Comparison of ENCODE assay signal across 29 cellular contexts in the genomic region with DNA sequence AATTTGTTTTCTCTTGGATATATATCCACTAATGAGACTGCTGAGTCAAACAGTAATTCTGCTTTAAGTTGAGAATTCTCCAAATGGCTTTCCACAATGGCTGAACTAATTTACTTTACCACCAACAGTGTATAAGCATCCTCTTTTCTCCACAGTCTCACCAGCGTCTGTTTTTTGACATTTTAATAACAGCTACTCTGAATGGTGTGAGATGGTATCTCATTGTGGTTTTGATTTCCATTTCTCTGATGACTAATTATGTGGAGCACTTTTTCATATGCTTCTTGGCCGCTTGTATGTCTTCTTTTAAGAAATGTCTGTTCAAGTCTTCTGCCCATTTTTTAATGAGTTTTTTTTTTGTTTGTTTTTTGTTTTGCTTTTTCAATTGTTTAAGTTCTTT.
DNase-seq lines count a peak whose midpoint lies in the region; FAIRE-seq and TF ChIP-seq lines count a peak whose summit lies in the region.
"Had no signal": no experiment of that assay in that cellular context is flagged by ENCODE, and none has a peak within 500 bp of the region (broad histone marks: within the 10 kb centered on the region; RNA-seq: fewer than 3 reads in every experiment).

No MANE protein-coding gene starts in this region.

- H3K36me3 ChIP-seq in Loucy (ENCODE audit: insufficient read depth, low read length), result no peaks in the 10 kb centered on the region
- no peaks in the 10 kb centered on the region for H3K36me3 ChIP-seq in astrocyte (ENCODE audit: insufficient read depth, low read length)
- H3K36me3 ChIP-seq: neutrophil had no signal

- no peak overlapping the region for H3K4me3 Mint-ChIP-seq in astrocyte (ENCODE audit: unreplicated experiment)
- H3K4me3 Mint-ChIP-seq: activated T-cell treated with anti-CD3 and anti-CD28 coated beads, Interleukin-2, amount 50 U/mL, for 24 hours; endodermal cell; memory B cell had no signal

- H3K9ac ChIP-seq in Loucy (ENCODE audit: low read depth, low read length, poor library complexity, severe bottlenecking), result no peak overlapping the region
- no peak overlapping the region for H3K9ac ChIP-seq in astrocyte (ENCODE audit: low read length)
- H3K9ac ChIP-seq: SK-N-SH had no signal

- H3K27ac Mint-ChIP-seq in astrocyte (ENCODE audit: unreplicated experiment), result no peak overlapping the region
- H3K27ac Mint-ChIP-seq: activated T-cell treated with anti-CD3 and anti-CD28 coated beads, Interleukin-2, amount 50 U/mL, for 24 hours; CD4-positive, CD25-positive, alpha-beta regulatory T cell; endodermal cell; memory B cell; progenitor cell of endocrine pancreas had no signal

- H2AFZ ChIP-seq in Loucy (ENCODE audit: low read length) (0 out of 2 replicates have a peak overlapping the region, but pooled peaks have one; percentile 4), astrocyte (ENCODE audit: low read depth, low read length) (no peak overlapping the region)
- H2AFZ ChIP-seq: hepatocyte had no signal

- H3K4me3 ChIP-seq in Loucy (ENCODE audit: low read length, poor library complexity, severe bottlenecking) (peak overlapping the region; percentile 11), astrocyte (ENCODE audit: insufficient read depth, low read depth, low read length) (no peak overlapping the region), dorsolateral prefrontal cortex (no peak overlapping the region)
- H3K4me3 ChIP-seq: coronary artery, hepatocyte, testis had no signal

- peaks cover 26% of the 10 kb centered on the region for H3K4me1 ChIP-seq in Loucy (ENCODE audit: insufficient read depth, low read length, poor library complexity, severe bottlenecking)
- H3K4me1 ChIP-seq in astrocyte (ENCODE audit: insufficient read depth, low read length), result no peaks in the 10 kb centered on the region
- H3K4me1 ChIP-seq: testis had no signal

- POLR2A ChIA-PET in HEK293T (lab: Yijun Ruan, JAX), result no interaction called here

- no peaks in the 10 kb centered on the region for H3K36me3 Mint-ChIP-seq in astrocyte (ENCODE audit: low read depth, unreplicated experiment)
- H3K36me3 Mint-ChIP-seq: CD4-positive, CD25-positive, alpha-beta regulatory T cell had no signal

- intact Hi-C loops in dorsolateral prefrontal cortex (cut with DNase I), result no loop called here

- no peak for FAIRE-seq in astrocyte (lab: Jason Lieb, UNC)
- FAIRE-seq: bronchial epithelial cell, D721Med, H1, urothelium cell line had no signal

- DNase-seq in ELR (ENCODE audit: low read depth), result peak; percentile 19
- peak; percentile 57 for DNase-seq in astrocyte (ENCODE audit: low read depth)
- DNase-seq in myocyte (ENCODE audit: low read depth), result peak; percentile 8
- no peak for DNase-seq in dorsolateral prefrontal cortex
- no peak for DNase-seq in HEK293T (ENCODE audit: extremely low spot score)
- DNase-seq in activated T-cell treated with anti-CD3 and anti-CD28 coated beads, Interleukin-2, amount 50 U/mL, for 1 hour, result no peak
- DNase-seq: activated CD4-positive, alpha-beta T cell treated with anti-CD3 and anti-CD28 coated beads for 1 hour; activated gamma-delta T cell treated with Interleukin-2 at 50 U/mL for 16 hours; activated T-cell treated with anti-CD3 and anti-CD28 coated beads, Interleukin-2, amount 50 U/mL, for 24 hours; endodermal cell; foreskin melanocyte; IMR-90; left cardiac atrium; NCI-H2081; SK-N-SH; stimulated activated CD4-positive, alpha-beta T cell treated with anti-CD3 and anti-CD28 coated beads, Interleukin-4, amount 100 ng/mL, for 4 hours; stimulated activated naive CD4-positive, alpha-beta T cell; testis had no signal

- peak overlapping the region; percentile 27 for H3K4me2 ChIP-seq in Loucy (ENCODE audit: low read depth, low read length, poor library complexity, severe bottlenecking)
- H3K4me2 ChIP-seq in astrocyte (ENCODE audit: low read length), result no peak overlapping the region
- H3K4me2 ChIP-seq: hepatocyte, SK-N-SH had no signal

- H3K9me2 ChIP-seq in Loucy (replicated peaks; ENCODE audit: low read depth, low read length), result no peaks in the 10 kb centered on the region
- H3K9me2 ChIP-seq: SK-N-SH had no signal

- no peak overlapping the region for H3K27ac ChIP-seq in astrocyte (ENCODE audit: low read depth, low read length)
- no peak overlapping the region for H3K27ac ChIP-seq in dorsolateral prefrontal cortex
- H3K27ac ChIP-seq: coronary artery, hepatocyte, neutrophil, testis had no signal

- no peaks in the 10 kb centered on the region for H3F3A ChIP-seq in Loucy (ENCODE audit: low read depth)

- H3K9me3 Mint-ChIP-seq in astrocyte (ENCODE audit: unreplicated experiment), result peaks cover 7% of the 10 kb centered on the region

- peaks cover 7% of the 10 kb centered on the region for H3K4me1 Mint-ChIP-seq in astrocyte (ENCODE audit: low read depth, unreplicated experiment)
- H3K4me1 Mint-ChIP-seq: memory B cell had no signal

- no peaks in the 10 kb centered on the region for H3K27me3 Mint-ChIP-seq in astrocyte (ENCODE audit: low read depth, unreplicated experiment)
- H3K27me3 Mint-ChIP-seq: activated T-cell treated with anti-CD3 and anti-CD28 coated beads, Interleukin-2, amount 50 U/mL, for 24 hours; CD4-positive, CD25-positive, alpha-beta regulatory T cell; memory B cell; progenitor cell of endocrine pancreas had no signal

- H3K27me3 ChIP-seq in Loucy (ENCODE audit: insufficient read depth, low read length, poor library complexity, severe bottlenecking), result no peaks in the 10 kb centered on the region
- no peaks in the 10 kb centered on the region for H3K27me3 ChIP-seq in astrocyte (ENCODE audit: insufficient read depth, low read length)
- no peaks in the 10 kb centered on the region for H3K27me3 ChIP-seq in dorsolateral prefrontal cortex
- H3K27me3 ChIP-seq: hepatocyte, neutrophil, testis had no signal

- CTCF ChIA-PET in HEK293T (lab: Yijun Ruan, JAX), result no interaction called here

- H3K9me3 ChIP-seq in Loucy (ENCODE audit: insufficient read depth, low read depth, low read length), result no peaks in the 10 kb centered on the region
- H3K9me3 ChIP-seq in astrocyte (ENCODE audit: insufficient read depth, low read depth, low read length), result no peaks in the 10 kb centered on the region
- H3K9me3 ChIP-seq: neutrophil, SK-N-SH, testis had no signal

- no peaks in the 10 kb centered on the region for H3K79me2 ChIP-seq in Loucy (ENCODE audit: insufficient read depth, low read length)
- H3K79me2 ChIP-seq in astrocyte (ENCODE audit: insufficient read depth, low read length), result no peaks in the 10 kb centered on the region
- H3K79me2 ChIP-seq: hepatocyte had no signal

- H4K20me1 ChIP-seq in Loucy (ENCODE audit: insufficient read depth, low read length, poor library complexity, severe bottlenecking) (no peaks in the 10 kb centered on the region), astrocyte (ENCODE audit: insufficient read depth, low read length) (no peaks in the 10 kb centered on the region)

- TF ChIP-seq CTCF in Loucy (conservative IDR thresholded peaks at IDR 0.05; ENCODE audit: low read length) (no peak), astrocyte (IDR thresholded peaks at IDR 0.05; ENCODE audit: insufficient read depth, low read depth, low read length) (no peak), dorsolateral prefrontal cortex (IDR thresholded peaks at IDR 0.05 in 54 of 56, conservative IDR thresholded peaks at IDR 0.05 in 2 of 56; ENCODE audit: low read depth in 1 of 56, partially characterized antibody in 56 of 56) (no peak)

TF ChIP-seq in HEK293T, 16 proteins besides CTCF, POLR2A, EP300 and RAD21:
- TF ChIP-seq FOXK2 (IDR thresholded peaks at IDR 0.05), result no peak
- no peak for TF ChIP-seq ZNF384 (IDR thresholded peaks at IDR 0.05)
- TF ChIP-seq L3MBTL2 (conservative IDR thresholded peaks at IDR 0.05), result no peak
- no peak for TF ChIP-seq CTBP1 (IDR thresholded peaks at IDR 0.05; ENCODE audit: borderline replicate concordance)
- no peak for TF ChIP-seq FOXM1 (IDR thresholded peaks at IDR 0.05; ENCODE audit: borderline replicate concordance)
- TF ChIP-seq SP1 (IDR thresholded peaks at IDR 0.05), result no peak
- TF ChIP-seq ARNT (IDR thresholded peaks at IDR 0.05), result no peak
- TF ChIP-seq BHLHE40 (IDR thresholded peaks at IDR 0.05; ENCODE audit: borderline replicate concordance), result no peak
- TF ChIP-seq HDGF (IDR thresholded peaks at IDR 0.05; ENCODE audit: borderline replicate concordance), result no peak
- TF ChIP-seq ELF4 (IDR thresholded peaks at IDR 0.05), result no peak
- no peak for TF ChIP-seq LEF1 (IDR thresholded peaks at IDR 0.05; ENCODE audit: borderline replicate concordance)

Comparison
In these comparisons a context has a peak if more than half of its experiments do, and no peak if none do; other contexts are left out.
1. DNase-seq: peak in ELR (single experiment), astrocyte (single experiment) and myocyte (single experiment); none in dorsolateral prefrontal cortex (0 of 10), HEK293T (single experiment) and activated T-cell treated with anti-CD3 and anti-CD28 coated beads, Interleukin-2, amount 50 U/mL, for 1 hour (single experiment).